8 cellular contexts compared by ENCODE assay signal in genomic region chr12:121095544-121096198, GRCh38. TPM values are rescaled to one million over a fixed set of nuclear protein-coding genes. Genes with fewer than 3 reads are reported as not detected.
DNase-seq lines count a peak whose midpoint lies in the region; ATAC-seq, FAIRE-seq and TF ChIP-seq lines count a peak whose summit lies in the region.

No MANE protein-coding gene starts in this region.

- peaks cover 32 to 55% (median 51%) of the 10 kb centered on the region in 4 donors for H3K4me1 Mint-ChIP-seq in naive thymus-derived CD8-positive, alpha-beta T cell

- TF ChIP-seq EP300 in Ishikawa (IDR thresholded peaks at IDR 0.05; ENCODE audit: borderline replicate concordance): no peak

- no peaks in the 10 kb centered on the region for H3K36me3 ChIP-seq in Panc1 (ENCODE audit: control insufficient read depth, insufficient read depth, low read length)

- FAIRE-seq in GM12892 (lab: Jason Lieb, UNC): peak; percentile 57

- peak; percentile 94 for TF ChIP-seq CTCF in Panc1 (IDR thresholded peaks at IDR 0.05)
- peak; percentile 78 for TF ChIP-seq CTCF in fibroblast of mammary gland (conservative IDR thresholded peaks at IDR 0.05; ENCODE audit: control insufficient read depth, insufficient read depth, low read depth, low read length)

- no peaks in the 10 kb centered on the region for H3K9me3 ChIP-seq in Panc1 (ENCODE audit: control insufficient read depth, insufficient read depth, low read depth, low read length)

- POLR2A ChIA-PET in Panc1 (lab: Charles Lee): no interaction called here
- POLR2A ChIA-PET in naive thymus-derived CD8-positive, alpha-beta T cell (lab: Charles Lee): interaction anchor here (1.9 kb wide), 1 partner anchor 34 kb away, joined by 6 read pairs; no protein-coding TSS in a partner anchor

- CTCF ChIA-PET in Panc1 (lab: Charles Lee): interaction anchor here (0.7 kb wide), 1 partner anchor 119 kb away, joined by 3 read pairs; no protein-coding TSS in a partner anchor

- H3K27me3 ChIP-seq in Panc1 (ENCODE audit: control insufficient read depth, insufficient read depth, low read length): peaks cover 5% of the 10 kb centered on the region

- H3K4me3 ChIP-seq in Panc1 (ENCODE audit: low read depth in 2 of 2, low read length in 2 of 2) (peak overlapping the region; percentile 23 to 49), fibroblast of mammary gland (ENCODE audit: control insufficient read depth, low read depth, low read length) (peak overlapping the region; percentile 9)

- peaks cover 0 to 10% (median 1%) of the 10 kb centered on the region in 9 donors for H3K9me3 Mint-ChIP-seq in naive thymus-derived CD8-positive, alpha-beta T cell

- intact Hi-C loops in Panc1 (cut with micrococcal nuclease; ENCODE audit: unreplicated experiment): loop anchor here (2.0 kb wide), 1 partner anchor 35 kb away; no protein-coding TSS in a partner anchor

- H3K27me3 Mint-ChIP-seq in naive thymus-derived CD8-positive, alpha-beta T cell: peaks cover 0 to 11% (median 0%) of the 10 kb centered on the region in 5 donors

- TF ChIP-seq POLR2A in GM12892 (IDR thresholded peaks at IDR 0.05; ENCODE audit: low read depth, low read length): no peak

- ATAC-seq in Panc1 (peak; percentile 96), GM18861 (IDR thresholded peaks at IDR 0.05; ENCODE audit: unreplicated experiment) (no peak)
- ATAC-seq in naive thymus-derived CD8-positive, alpha-beta T cell: peak; percentile 68 to 85

- peak; percentile 79 for TF ChIP-seq RAD21 in Ishikawa (IDR thresholded peaks at IDR 0.05; ENCODE audit: low read depth)

- peak; percentile 80 for DNase-seq in GM12892 (ENCODE audit: insufficient read length)
- peak; percentile 20 for DNase-seq in Panc1 (ENCODE audit: low read depth, low spot score)
- DNase-seq in activated T-helper 1 cell treated with Interleukin-2 at 50 U/mL for 16 hours (ENCODE audit: low read depth): peak; percentile 67
- DNase-seq in fibroblast of mammary gland (ENCODE audit: low read depth): peak; percentile 35
- DNase-seq in naive thymus-derived CD8-positive, alpha-beta T cell: peak; percentile 66 to 87 (median 76)
- DNase-seq in stimulated activated CD8-positive, alpha-beta memory T cell treated with anti-CD3 and anti-CD28 coated beads, Interleukin-7, amount 100 ng/mL, for 4 hours (ENCODE audit: low read depth in 2 of 2): peak; percentile 64 to 65

- no TSS peak for BruUV-seq in Panc1 (replicated peaks; lab: Mats Ljungman, UMichigan)

- H3K27ac ChIP-seq in Panc1 (ENCODE audit: low read length): no peak overlapping the region

- H3K36me3 Mint-ChIP-seq in naive thymus-derived CD8-positive, alpha-beta T cell: no peaks in the 10 kb centered on the region

- peak overlapping the region in 8 of 10 donors; percentile 35 to 87 (median 59) for H3K27ac Mint-ChIP-seq in naive thymus-derived CD8-positive, alpha-beta T cell

- H3K4me3 Mint-ChIP-seq in naive thymus-derived CD8-positive, alpha-beta T cell: peak overlapping the region; percentile 71 to 90 (median 85)

- H3K4me1 ChIP-seq in Panc1 (ENCODE audit: control insufficient read depth, insufficient read depth, low read length): no peaks in the 10 kb centered on the region; the same call in 1 of the 2 replicates

- in situ Hi-C loops in Panc1 (cut with HindIII; ENCODE audit: low pct_unique_long_range_greater_than_20kb, low sequenced_read_pairs): no loop called here

TF ChIP-seq in Ishikawa, 13 proteins besides CTCF, POLR2A, EP300 and RAD21:
- TF ChIP-seq ZBTB7A (IDR thresholded peaks at IDR 0.05; ENCODE audit: low read depth): peak; percentile 76
- TF ChIP-seq YY1 (IDR thresholded peaks at IDR 0.05; ENCODE audit: low read depth): no peak
- TF ChIP-seq REST (IDR thresholded peaks at IDR 0.05; ENCODE audit: low read depth): no peak
- TF ChIP-seq EGR1 (IDR thresholded peaks at IDR 0.05): no peak
- 0 out of 2 replicates have a peak, but pooled peaks have one; percentile 8 for TF ChIP-seq TAF1 (IDR thresholded peaks at IDR 0.05; ENCODE audit: low read depth)
- no peak for TF ChIP-seq NFIC (IDR thresholded peaks at IDR 0.05)
- TF ChIP-seq CREB1 (IDR thresholded peaks at IDR 0.05; ENCODE audit: low read depth): no peak
- TF ChIP-seq FOXM1 (IDR thresholded peaks at IDR 0.05; ENCODE audit: borderline replicate concordance, low read depth): no peak
- no peak for TF ChIP-seq TEAD4 (IDR thresholded peaks at IDR 0.05)
- TF ChIP-seq TCF12 (IDR thresholded peaks at IDR 0.05; ENCODE audit: low read depth): no peak
- peak; percentile 85 for TF ChIP-seq MAX (IDR thresholded peaks at IDR 0.05)
- no peak for TF ChIP-seq CEBPB (IDR thresholded peaks at IDR 0.05)
- TF ChIP-seq, protein P1, sequence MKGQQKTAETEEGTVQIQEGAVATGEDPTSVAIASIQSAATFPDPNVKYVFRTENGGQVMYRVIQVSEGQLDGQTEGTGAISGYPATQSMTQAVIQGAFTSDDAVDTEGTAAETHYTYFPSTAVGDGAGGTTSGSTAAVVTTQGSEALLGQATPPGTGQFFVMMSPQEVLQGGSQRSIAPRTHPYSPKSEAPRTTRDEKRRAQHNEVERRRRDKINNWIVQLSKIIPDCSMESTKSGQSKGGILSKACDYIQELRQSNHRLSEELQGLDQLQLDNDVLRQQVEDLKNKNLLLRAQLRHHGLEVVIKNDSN (IDR thresholded peaks at IDR 0.05): no peak

RNA-seq across cellular contexts. Expression of gene P2RX7, which starts 37.0 kb away (rescaled TPM):
- 1.3 TPM for polyA plus RNA-seq in GM12892 (2012; ENCODE audit: missing spikeins)
- 0.23 TPM for total RNA-seq in Panc1 (2021; ENCODE audit: unreplicated experiment)
- 0.25 TPM for polyA plus RNA-seq in Panc1 (2012; ENCODE audit: insufficient read length)
- 1 to 10 TPM; 4.3 to 4.5 TPM for total RNA-seq in naive thymus-derived CD8-positive, alpha-beta T cell
- polyA plus RNA-seq in naive thymus-derived CD8-positive, alpha-beta T cell: 1 to 10 TPM; 3.2 to 6.9 (median 6.6) TPM

RNA-seq across cellular contexts. Expression of gene OASL, which starts 56.6 kb away (rescaled TPM):
- 2.7 TPM for polyA plus RNA-seq in GM12892 (2012; ENCODE audit: missing spikeins)
- total RNA-seq in Panc1 (2021; ENCODE audit: unreplicated experiment): 21.1 TPM
- polyA plus RNA-seq in Panc1 (2012; ENCODE audit: insufficient read length): 7.5 TPM
- total RNA-seq in naive thymus-derived CD8-positive, alpha-beta T cell: 1 to 10 TPM; 1.6 to 1.9 TPM
- polyA plus RNA-seq in naive thymus-derived CD8-positive, alpha-beta T cell: 10 to 100 TPM in 1 of 3 donors, 1 to 10 TPM in 2; 1.9 to 11.2 (median 3.0) TPM

Comparison
In these comparisons a context has a peak if more than half of its experiments do, and no peak if none do; other contexts are left out.
1. DNase-seq: peak in every context shown above with its lines; median percentile 80 in GM12892; 76 in naive thymus-derived CD8-positive, alpha-beta T cell; 67 in activated T-helper 1 cell treated with Interleukin-2 at 50 U/mL for 16 hours; 64 in stimulated activated CD8-positive, alpha-beta memory T cell treated with anti-CD3 and anti-CD28 coated beads, Interleukin-7, amount 100 ng/mL, for 4 hours; 35 in fibroblast of mammary gland; 20 in Panc1.